ENCODE assay signal across 15 cellular contexts in genomic region chr1:61133048-61134019, GRCh38. TPM values are rescaled to one million over a fixed set of nuclear protein-coding genes. Genes with fewer than 3 reads are reported as not detected.
DNase-seq lines count a peak whose midpoint lies in the region; ATAC-seq and TF ChIP-seq lines count a peak whose summit lies in the region.
"Had no signal": no experiment of that assay in that cellular context is flagged by ENCODE, and none has a peak within 500 bp of the region (broad histone marks: within the 10 kb centered on the region; RNA-seq: fewer than 3 reads in every experiment).

No MANE protein-coding gene starts in this region.

- no peak for TF ChIP-seq CTCF in VCaP (conservative IDR thresholded peaks at IDR 0.05)
- TF ChIP-seq CTCF in esophagus squamous epithelium (IDR thresholded peaks at IDR 0.05) = no peak

- H3K4me3 ChIP-seq in ACC112 (ENCODE audit: low read depth, low read length) (peak overlapping the region; percentile 70), esophagus squamous epithelium (peak overlapping the region in 1 of 4 donors; percentile 40), rectal smooth muscle tissue (ENCODE audit: low read length) (peak overlapping the region; percentile 9)

- H3K27ac ChIP-seq in ACC112 (ENCODE audit: low read depth, low read length) = peak overlapping the region; percentile 77
- peak overlapping the region; percentile 72 for H3K27ac ChIP-seq in VCaP
- H3K27ac ChIP-seq in esophagus squamous epithelium = peak overlapping the region in 3 of 4 donors; percentile 43 to 71 (median 66)
- peak overlapping the region; percentile 63 for H3K27ac ChIP-seq in rectal smooth muscle tissue (ENCODE audit: low read depth, low read length)
- H3K27ac ChIP-seq: RWPE1 had no signal

- H3K79me2 ChIP-seq in ACC112 (ENCODE audit: control insufficient read depth, insufficient read depth, low read length, unreplicated experiment) = peaks cover 47% of the 10 kb centered on the region

- intact Hi-C loops in esophagus squamous epithelium (cut with DNase I) = no loop called here

- H3K9me3 ChIP-seq in esophagus squamous epithelium = no peaks in the 10 kb centered on the region

- DNase-seq in esophagus squamous epithelium (lab: John Stamatoyannopoulos, UW) (no peak), SK-N-DZ (ENCODE audit: low spot score) (no peak), RPMI8226 (no peak)
- DNase-seq in activated CD4-positive, alpha-beta T cell treated with anti-CD3 and anti-CD28 coated beads for 48 hours = no peak
- DNase-seq: activated T-cell treated with anti-CD3 and anti-CD28 coated beads, Interleukin-2, amount 50 U/mL, for 48 hours; aorta; EL; kidney; MM.1S; NCI-H446 had no signal

- no peaks in the 10 kb centered on the region; the same call in 1 of the 2 replicates for H3K36me3 ChIP-seq in ACC112 (ENCODE audit: insufficient read depth, low read length)
- no peaks in the 10 kb centered on the region for H3K36me3 ChIP-seq in esophagus squamous epithelium
- no peaks in the 10 kb centered on the region for H3K36me3 ChIP-seq in rectal smooth muscle tissue (ENCODE audit: control insufficient read depth, insufficient read depth, low read length)

- WGBS in esophagus squamous epithelium, 2 donors = 61 to 68% methylated on average over 5 to 6 of the region's 6 CpGs

- ATAC-seq in GM21423 (IDR thresholded peaks at IDR 0.05; ENCODE audit: unreplicated experiment) = no peak

- H3K4me1 ChIP-seq in ACC112 (ENCODE audit: control insufficient read depth, insufficient read depth, low read length, unreplicated experiment) (peaks cover 20% of the 10 kb centered on the region), esophagus squamous epithelium (peaks cover 6 to 57% (median 25%) of the 10 kb centered on the region in 3 donors), rectal smooth muscle tissue (ENCODE audit: control insufficient read depth, insufficient read depth, low read length) (peaks cover 13% of the 10 kb centered on the region)

- TF ChIP-seq POLR2A in esophagus squamous epithelium (IDR thresholded peaks at IDR 0.05) = no peak

- H3K27me3 ChIP-seq in ACC112 (ENCODE audit: insufficient read depth, low read length) (no peaks in the 10 kb centered on the region), esophagus squamous epithelium (no peaks in the 10 kb centered on the region), rectal smooth muscle tissue (ENCODE audit: control insufficient read depth, insufficient read depth, low read length) (no peaks in the 10 kb centered on the region)

- peak overlapping the region; percentile 64 for H2AFZ ChIP-seq in ACC112 (ENCODE audit: low read length, unreplicated experiment)

- no peak overlapping the region for H3K9ac ChIP-seq in rectal smooth muscle tissue (ENCODE audit: low read length)

RNA-seq across cellular contexts. Expression of gene NFIA, which starts 51.0 kb away (rescaled TPM):
- total RNA-seq in esophagus squamous epithelium = 10 to 100 TPM; 27.9 to 79.9 (median 36.7) TPM
- polyA plus RNA-seq in SK-N-DZ (2014; cell fraction: cytosol; rRNA removed) = 0.93 and 1.3 TPM in 2 replicates
- polyA plus RNA-seq in SK-N-DZ (2014; cell fraction: nucleus; rRNA removed) = 0.22 and 0.55 TPM in 2 replicates
